1 cellular context compared by ENCODE assay signal in genomic region chr22:38705235-38706100, GRCh38.
A peak's percentile ranks its signal among the peaks of the same experiment; 100 is the strongest.
TF ChIP-seq lines count a peak whose summit lies in the region.

GTPBP1 (plus strand) TSS chr22:38705944; CDS start chr22:38705956, 12 bp downstream.

TF ChIP-seq in A549, 52 proteins besides CTCF, POLR2A, EP300 and RAD21 (continued from another document):
- TF ChIP-seq ELK1 (IDR thresholded peaks at IDR 0.05; ENCODE audit: low read depth, low read length), result no peak
- TF ChIP-seq GATA3 (IDR thresholded peaks at IDR 0.05; ENCODE audit: borderline replicate concordance), result no peak
- no peak for TF ChIP-seq BCL3 (IDR thresholded peaks at IDR 0.05)
- TF ChIP-seq E2F6 (IDR thresholded peaks at IDR 0.05; ENCODE audit: borderline replicate concordance, low read depth), result peak; percentile 61; the same call in 1 of the 2 replicates
- TF ChIP-seq PBX3 (IDR thresholded peaks at IDR 0.05), result peak; percentile 97
- no peak for TF ChIP-seq SMC3 (IDR thresholded peaks at IDR 0.05)
- TF ChIP-seq MAX (IDR thresholded peaks at IDR 0.05), result peak; percentile 66; the same call in 1 of the 2 replicates
- no peak for TF ChIP-seq CHD4 (IDR thresholded peaks at IDR 0.05; ENCODE audit: borderline replicate concordance)
- no peak for TF ChIP-seq HDAC2 (IDR thresholded peaks at IDR 0.05)
- TF ChIP-seq EHMT2 (IDR thresholded peaks at IDR 0.05; ENCODE audit: low read depth), result no peak
- TF ChIP-seq RNF2 (IDR thresholded peaks at IDR 0.05; ENCODE audit: borderline replicate concordance, low read depth), result no peak
- TF ChIP-seq HOXB13 (CRISPR knock-in tag; IDR thresholded peaks at IDR 0.05; ENCODE audit: low read depth), result no peak
- TF ChIP-seq MYC (IDR thresholded peaks at IDR 0.05; ENCODE audit: borderline replicate concordance, low read length), result no peak
- no peak for TF ChIP-seq ATOH8 (CRISPR knock-in tag; IDR thresholded peaks at IDR 0.05; ENCODE audit: low read depth)
- peak; percentile 71 for TF ChIP-seq USF2 (IDR thresholded peaks at IDR 0.05)
- no peak for TF ChIP-seq HOXB5 (CRISPR knock-in tag; IDR thresholded peaks at IDR 0.05)
- TF ChIP-seq KDM5A (IDR thresholded peaks at IDR 0.05), result no peak
TF ChIP-seq in A549: peak in this region for 7.
